20 cellular contexts compared by ENCODE assay signal in genomic region chr21:37139902-37140301, GRCh38.
DNase-seq lines count a peak whose midpoint lies in the region; ATAC-seq and TF ChIP-seq lines count a peak whose summit lies in the region.
"Had no signal": no experiment of that assay in that cellular context is flagged by ENCODE, and none has a peak within 500 bp of the region (broad histone marks: within the 10 kb centered on the region; RNA-seq: fewer than 3 reads in every experiment).

No MANE protein-coding gene starts in this region.

- H3K36me3 ChIP-seq in PC-3 (ENCODE audit: low read depth, low read length) = peaks cover 48% of the 10 kb centered on the region
- H3K36me3 ChIP-seq in endodermal cell (ENCODE audit: control insufficient read depth, insufficient read depth, low read length) = peaks cover 63% of the 10 kb centered on the region
- H3K36me3 ChIP-seq in neural progenitor cell = peaks cover 16% of the 10 kb centered on the region
- H3K36me3 ChIP-seq in CD8-positive, alpha-beta memory T cell (ENCODE audit: insufficient read depth, low read length) = peaks cover 21% of the 10 kb centered on the region
- H3K36me3 ChIP-seq in osteoblast (ENCODE audit: insufficient read depth, low read length) = peaks cover 54% of the 10 kb centered on the region
- H3K36me3 ChIP-seq: colonic mucosa had no signal

- DNase-seq in GM03348 (ENCODE audit: low spot score) (peak; percentile 20), PC-3 (no peak), endodermal cell (peak; percentile 62), neural progenitor cell (ENCODE audit: low spot score) (peak; percentile 87), Ammon's horn (ENCODE audit: low spot score) (no peak), osteoblast (ENCODE audit: insufficient read length, low spot score, missing footprints) (no peak)
- DNase-seq in CD8-positive, alpha-beta memory T cell = no peak
- DNase-seq: activated CD4-positive, alpha-beta T cell treated with anti-CD3 and anti-CD28 coated beads for 1 hour; CD4-positive, alpha-beta memory T cell; colonic mucosa; erythroblast; GF-D8; KG1; NCI-H1417 treated with DMSO at 0.1 percent for 48 hours; NCI-H446 treated with DMSO at 0.1 percent for 48 hours; stimulated activated CD4-positive, alpha-beta T cell treated with anti-CD3 and anti-CD28 coated beads, Interleukin-4, amount 100 ng/mL, for 4 hours had no signal

- intact Hi-C loops in PC-3 (cut with micrococcal nuclease) = loop anchor here (1.0 kb wide), 1 partner anchor 9 kb away; no protein-coding TSS in a partner anchor

- H3K4me1 Mint-ChIP-seq in endodermal cell (peaks cover 36% of the 10 kb centered on the region), neural progenitor cell (peaks cover 27% of the 10 kb centered on the region)
- peaks cover 10 to 17% (median 14%) of the 10 kb centered on the region in 3 donors for H3K4me1 Mint-ChIP-seq in CD8-positive, alpha-beta memory T cell
- H3K4me1 Mint-ChIP-seq: neural crest cell had no signal

- POLR2A ChIA-PET in PC-3 (lab: Charles Lee; ENCODE audit: unreplicated experiment) = no interaction called here
- POLR2A ChIA-PET in CD8-positive, alpha-beta memory T cell (lab: Charles Lee) = no interaction called here

- H3K4me2 ChIP-seq in PC-3 (ENCODE audit: low read length) (peak overlapping the region; percentile 59), neural progenitor cell (peak overlapping the region; percentile 70), osteoblast (ENCODE audit: insufficient read depth, low read length) (no peak overlapping the region)
- H3K4me2 ChIP-seq: hepatocyte had no signal

- BruUV-seq in PC-3 (replicated peaks; lab: Mats Ljungman, UMichigan) = no TSS peak

- H3K79me2 ChIP-seq in PC-3 (ENCODE audit: low read length) = no peaks in the 10 kb centered on the region
- no peaks in the 10 kb centered on the region for H3K79me2 ChIP-seq in neural progenitor cell (ENCODE audit: low read depth)
- H3K79me2 ChIP-seq in osteoblast (ENCODE audit: insufficient read depth, low read length) = no peaks in the 10 kb centered on the region

- H3K36me3 Mint-ChIP-seq in endodermal cell (ENCODE audit: low read depth) (peaks cover 66% of the 10 kb centered on the region), neural progenitor cell (peaks cover 62% of the 10 kb centered on the region)
- peaks cover 27 to 81% (median 36%) of the 10 kb centered on the region in 3 donors for H3K36me3 Mint-ChIP-seq in CD8-positive, alpha-beta memory T cell

- H3K9ac ChIP-seq in PC-3 (ENCODE audit: low read length) (no peak overlapping the region), endodermal cell (ENCODE audit: extremely low read depth, low read length, poor library complexity, severe bottlenecking) (peak overlapping the region; percentile 34), neural progenitor cell (no peak overlapping the region)

- ATAC-seq in PC-3 = no peak
- ATAC-seq in GM21526 (IDR thresholded peaks at IDR 0.05; ENCODE audit: low FRiP score, unreplicated experiment) = no peak

- no peaks in the 10 kb centered on the region for H3K9me2 ChIP-seq in PC-3 (replicated peaks; ENCODE audit: low read length)

- H3K4me3 Mint-ChIP-seq in endodermal cell (no peak overlapping the region), neural progenitor cell (peak overlapping the region; percentile 35)
- no peak overlapping the region for H3K4me3 Mint-ChIP-seq in CD8-positive, alpha-beta memory T cell
- H3K4me3 Mint-ChIP-seq: activated naive CD4-positive, alpha-beta T cell treated with anti-CD3 and anti-CD28 coated beads, Interleukin-2, amount 50 U/mL, for 24 hours; CD4-positive, alpha-beta memory T cell; neural crest cell had no signal

- H3K9me3 ChIP-seq in PC-3 (ENCODE audit: low read length) = no peaks in the 10 kb centered on the region
- H3K9me3 ChIP-seq in endodermal cell (ENCODE audit: control insufficient read depth, low read length) = peaks cover 29% of the 10 kb centered on the region
- H3K9me3 ChIP-seq in neural progenitor cell (ENCODE audit: low read depth) = no peaks in the 10 kb centered on the region
- no peaks in the 10 kb centered on the region for H3K9me3 ChIP-seq in CD8-positive, alpha-beta memory T cell (ENCODE audit: low read length)
- H3K9me3 ChIP-seq in osteoblast (ENCODE audit: low read depth, low read length) = no peaks in the 10 kb centered on the region
- H3K9me3 ChIP-seq: colonic mucosa had no signal

- H4K20me1 ChIP-seq in PC-3 (ENCODE audit: low read length) (no peaks in the 10 kb centered on the region), neural progenitor cell (ENCODE audit: low read depth) (no peaks in the 10 kb centered on the region), osteoblast (ENCODE audit: insufficient read depth, low read length) (no peaks in the 10 kb centered on the region)

- no peaks in the 10 kb centered on the region for H3K27me3 Mint-ChIP-seq in endodermal cell (ENCODE audit: insufficient read depth)
- no peaks in the 10 kb centered on the region for H3K27me3 Mint-ChIP-seq in neural progenitor cell (ENCODE audit: insufficient read depth, low read depth)
- H3K27me3 Mint-ChIP-seq in CD8-positive, alpha-beta memory T cell = no peaks in the 10 kb centered on the region
- H3K27me3 Mint-ChIP-seq: activated naive CD4-positive, alpha-beta T cell treated with anti-CD3 and anti-CD28 coated beads, Interleukin-2, amount 50 U/mL, for 24 hours; CD4-positive, alpha-beta memory T cell had no signal

- peaks cover 18% of the 10 kb centered on the region for H3K9me3 Mint-ChIP-seq in endodermal cell
- H3K9me3 Mint-ChIP-seq in neural progenitor cell = peaks cover 17% of the 10 kb centered on the region
- H3K9me3 Mint-ChIP-seq in CD8-positive, alpha-beta memory T cell = no peaks in the 10 kb centered on the region
- H3K9me3 Mint-ChIP-seq: activated naive CD4-positive, alpha-beta T cell treated with anti-CD3 and anti-CD28 coated beads, Interleukin-2, amount 50 U/mL, for 24 hours; CD4-positive, alpha-beta memory T cell had no signal

- WGBS in endodermal cell (ENCODE audit: insufficient coverage in 1 of 2, insufficient read length in 1 of 2), 2 experiments = 0 to 39% methylated on average over 1 to 3 of the region's 4 CpGs

- H3K27ac ChIP-seq in PC-3 (ENCODE audit: low read length) (peak overlapping the region; percentile 64), endodermal cell (ENCODE audit: low read depth, low read length) (peak overlapping the region; percentile 50), neural progenitor cell (peak overlapping the region; percentile 97), osteoblast (ENCODE audit: low read depth, low read length) (no peak overlapping the region)
- H3K27ac ChIP-seq in CD8-positive, alpha-beta memory T cell (ENCODE audit: low read depth, low read length) = no peak overlapping the region
- H3K27ac ChIP-seq: colonic mucosa had no signal

- H3K27ac Mint-ChIP-seq in endodermal cell = peak overlapping the region; percentile 88
- H3K27ac Mint-ChIP-seq in neural progenitor cell = peak overlapping the region; percentile 94
- H3K27ac Mint-ChIP-seq in CD8-positive, alpha-beta memory T cell = no peak overlapping the region
- H3K27ac Mint-ChIP-seq: activated naive CD4-positive, alpha-beta T cell treated with anti-CD3 and anti-CD28 coated beads, Interleukin-2, amount 50 U/mL, for 24 hours; CD4-positive, alpha-beta memory T cell had no signal

- H3K4me1 ChIP-seq in PC-3 (ENCODE audit: insufficient read depth, low read length) (peaks cover 21% of the 10 kb centered on the region), endodermal cell (ENCODE audit: control insufficient read depth, insufficient read depth, low read length) (peaks cover 11% of the 10 kb centered on the region), neural progenitor cell (peaks cover 31% of the 10 kb centered on the region), osteoblast (ENCODE audit: insufficient read depth, low read length) (peaks cover 12% of the 10 kb centered on the region)
- H3K4me1 ChIP-seq in CD8-positive, alpha-beta memory T cell (ENCODE audit: insufficient read depth, low read length) = no peaks in the 10 kb centered on the region
- H3K4me1 ChIP-seq: colonic mucosa had no signal

- TF ChIP-seq CTCF in PC-3 (conservative IDR thresholded peaks at IDR 0.05; ENCODE audit: low read depth, low read length) (no peak), endodermal cell (conservative IDR thresholded peaks at IDR 0.05) (no peak), neural progenitor cell (IDR thresholded peaks at IDR 0.05) (no peak), osteoblast (IDR thresholded peaks at IDR 0.05; ENCODE audit: extremely low read depth, low read depth, low read length) (no peak)

- H3F3A ChIP-seq in PC-3 (ENCODE audit: low read length, unreplicated experiment) (peaks cover 7% of the 10 kb centered on the region), neural progenitor cell (ENCODE audit: low read depth) (peaks cover 19% of the 10 kb centered on the region)

- CTCF ChIA-PET in PC-3 (lab: Charles Lee) = no interaction called here
- CTCF ChIA-PET in CD8-positive, alpha-beta memory T cell (lab: Charles Lee) = no interaction called here

- H3K27me3 ChIP-seq in PC-3 (ENCODE audit: low read length) (no peaks in the 10 kb centered on the region), endodermal cell (ENCODE audit: control insufficient read depth, insufficient read depth, low read length, poor library complexity, severe bottlenecking) (no peaks in the 10 kb centered on the region), neural progenitor cell (no peaks in the 10 kb centered on the region), osteoblast (ENCODE audit: insufficient read depth, low read length) (no peaks in the 10 kb centered on the region)
- H3K27me3 ChIP-seq in CD8-positive, alpha-beta memory T cell (ENCODE audit: insufficient read depth, low read length, poor library complexity, severe bottlenecking) = no peaks in the 10 kb centered on the region
- H3K27me3 ChIP-seq: colonic mucosa, hepatocyte had no signal

- H2AFZ ChIP-seq in PC-3 (ENCODE audit: low read length) (no peak overlapping the region), neural progenitor cell (replicated peaks) (no peak overlapping the region), osteoblast (ENCODE audit: low read length) (no peak overlapping the region)
- H2AFZ ChIP-seq: hepatocyte had no signal

- H3K4me3 ChIP-seq in PC-3 (ENCODE audit: low read length) (no peak overlapping the region), endodermal cell (ENCODE audit: low read length) (no peak overlapping the region), neural progenitor cell (peak overlapping the region; percentile 25), osteoblast (ENCODE audit: insufficient read depth, low read length) (no peak overlapping the region)
- H3K4me3 ChIP-seq in CD8-positive, alpha-beta memory T cell (ENCODE audit: low read length) = no peak overlapping the region
- H3K4me3 ChIP-seq: colonic mucosa, hepatocyte had no signal

Comparison
In these comparisons a context has a peak if more than half of its experiments do, and no peak if none do; other contexts are left out.
1. DNase-seq: peak in GM03348 (single experiment), endodermal cell (single experiment) and neural progenitor cell (single experiment); none in PC-3 (single experiment), Ammon's horn (single experiment), CD8-positive, alpha-beta memory T cell (0 of 5) and osteoblast (single experiment).
2. H3K27ac ChIP-seq: peak in PC-3 (single experiment), endodermal cell (single experiment) and neural progenitor cell (single experiment); none in CD8-positive, alpha-beta memory T cell (single experiment) and osteoblast (single experiment).
3. H3K27ac Mint-ChIP-seq: peak in endodermal cell (single experiment) and neural progenitor cell (single experiment); none in CD8-positive, alpha-beta memory T cell (0 of 8).